ENCODE assay signal across 28 cellular contexts in the genomic region with DNA sequence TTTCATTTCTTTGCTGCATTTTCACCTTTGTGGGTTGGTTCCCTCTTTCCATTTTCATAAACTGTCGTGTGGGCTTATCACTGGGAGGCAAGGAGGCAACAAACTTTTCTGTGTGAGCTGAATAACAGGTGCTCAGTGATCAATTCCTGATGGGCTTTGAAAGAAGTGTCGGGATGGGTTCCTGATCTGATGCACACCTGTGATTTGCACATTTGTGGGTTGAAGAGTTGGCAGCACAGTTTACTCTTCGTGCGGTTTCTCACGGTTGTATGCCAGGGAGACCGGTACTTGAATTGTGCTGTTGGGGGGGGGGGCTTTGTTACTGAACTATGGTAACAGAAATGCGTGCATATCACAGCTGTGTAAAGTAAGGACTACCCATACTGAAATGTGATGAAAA.
"Had no signal": no experiment of that assay in that cellular context is flagged by ENCODE, and none has a peak within 500 bp of the region (broad histone marks: within the 10 kb centered on the region; RNA-seq: fewer than 3 reads in every experiment).

No MANE protein-coding gene starts in this region.

- H3K36me3 Mint-ChIP-seq: stimulated activated effector memory CD8-positive, alpha-beta T cell treated with anti-CD3 and anti-CD28 coated beads, Interleukin-12 subunit alpha, Interleukin-12 subunit beta, amount 100 ng/mL, for 72 hours; stimulated activated memory B cell treated with anti-CD40 and anti-IgM and Interleukin-4, amounts not matched to agents 10 μg/mL and 1 μg/mL and 100 μg/mL, for 72 hours; type B pancreatic cell had no signal

- H3K4me3 Mint-ChIP-seq: stimulated activated effector memory CD8-positive, alpha-beta T cell treated with anti-CD3 and anti-CD28 coated beads, Interleukin-12 subunit alpha, Interleukin-12 subunit beta, amount 100 ng/mL, for 72 hours; stimulated activated memory B cell treated with anti-CD40 and anti-IgM and Interleukin-4, amounts not matched to agents 10 μg/mL and 1 μg/mL and 100 μg/mL, for 72 hours; stimulated activated naive B cell treated with anti-CD40 and anti-IgM and Interleukin-4, amounts not matched to agents 10 μg/mL and 1 μg/mL and 100 μg/mL, for 72 hours; stimulated activated naive CD8-positive, alpha-beta T cell treated with anti-CD3 and anti-CD28 coated beads, Interleukin-15, amount 100 ng/mL, for 72 hours; stimulated activated naive CD8-positive, alpha-beta T cell treated with anti-CD3 and anti-CD28 coated beads, Interleukin-15, Interleukin-2, amounts not matched to agents 100 ng/mL and 50 ng/mL, for 24 hours; type B pancreatic cell had no signal

- H3K4me3 ChIP-seq: stomach, suprapubic skin, testis, thoracic aorta, thyroid gland, tibial artery, tibial nerve, transverse colon, upper lobe of left lung, upper lobe of right lung, uterus, vagina had no signal

- H3K4me1 Mint-ChIP-seq: stimulated activated effector memory CD8-positive, alpha-beta T cell treated with anti-CD3 and anti-CD28 coated beads, Interleukin-12 subunit alpha, Interleukin-12 subunit beta, amount 100 ng/mL, for 72 hours; stimulated activated memory B cell treated with anti-CD40 and anti-IgM and Interleukin-4, amounts not matched to agents 10 μg/mL and 1 μg/mL and 100 μg/mL, for 72 hours; stimulated activated naive B cell treated with anti-CD40 and anti-IgM and Interleukin-4, amounts not matched to agents 10 μg/mL and 1 μg/mL and 100 μg/mL, for 72 hours; stimulated activated naive CD8-positive, alpha-beta T cell treated with anti-CD3 and anti-CD28 coated beads, Interleukin-15, amount 100 ng/mL, for 72 hours had no signal

- ATAC-seq: stimulated activated effector memory CD8-positive, alpha-beta T cell treated with anti-CD3 and anti-CD28 coated beads, Interleukin-12 subunit alpha, Interleukin-12 subunit beta, amount 100 ng/mL, for 72 hours; stimulated activated memory B cell treated with anti-CD40 and anti-IgM and Interleukin-4, amounts not matched to agents 10 μg/mL and 1 μg/mL and 100 μg/mL, for 72 hours; stimulated activated naive B cell treated with anti-CD40 and anti-IgM and Interleukin-4, amounts not matched to agents 10 μg/mL and 1 μg/mL and 100 μg/mL, for 72 hours; stimulated activated naive CD8-positive, alpha-beta T cell treated with anti-CD3 and anti-CD28 coated beads, Interleukin-15, amount 100 ng/mL, for 72 hours; stimulated activated naive CD8-positive, alpha-beta T cell treated with anti-CD3 and anti-CD28 coated beads, Interleukin-15, Interleukin-2, amounts not matched to agents 100 U/mL and 50 U/mL, for 24 hours; upper lobe of right lung had no signal

- H3K27ac Mint-ChIP-seq: stimulated activated effector memory CD8-positive, alpha-beta T cell treated with anti-CD3 and anti-CD28 coated beads, Interleukin-12 subunit alpha, Interleukin-12 subunit beta, amount 100 ng/mL, for 72 hours; stimulated activated memory B cell treated with anti-CD40 and anti-IgM and Interleukin-4, amounts not matched to agents 10 μg/mL and 1 μg/mL and 100 μg/mL, for 72 hours; stimulated activated naive B cell treated with anti-CD40 and anti-IgM and Interleukin-4, amounts not matched to agents 10 μg/mL and 1 μg/mL and 100 μg/mL, for 72 hours; stimulated activated naive CD8-positive, alpha-beta T cell treated with anti-CD3 and anti-CD28 coated beads, Interleukin-15, Interleukin-2, amounts not matched to agents 100 ng/mL and 50 ng/mL, for 24 hours; type B pancreatic cell had no signal

- DNase-seq: stimulated activated CD4-positive, alpha-beta T cell treated with anti-CD3 and anti-CD28 coated beads, Interleukin-2, amount 100 ng/mL, for 48 hours; stimulated activated CD4-positive, alpha-beta T cell treated with anti-CD3 and anti-CD28 coated beads, Interleukin-4, amount 100 ng/mL, for 1 hour; stimulated activated CD4-positive, alpha-beta T cell treated with anti-CD3 and anti-CD28 coated beads, Interleukin-4, amount 100 ng/mL, for 24 hours; stimulated activated CD4-positive, alpha-beta T cell treated with anti-CD3 and anti-CD28 coated beads, Interleukin-4, amount 100 ng/mL, for 4 hours; stimulated activated CD8-positive, alpha-beta memory T cell treated with anti-CD3 and anti-CD28 coated beads, Interleukin-4, amount 100 ng/mL, for 48 hours; stimulated activated naive B cell treated with anti-CD40 and anti-IgM and Interleukin-4, amounts not matched to agents 10 μg/mL and 1 μg/mL and 100 μg/mL, for 72 hours; stimulated activated naive CD4-positive, alpha-beta T cell; stimulated activated naive CD4-positive, alpha-beta T cell treated with Interleukin-2 at 50 U/mL for 16 hours; stimulated activated naive CD8-positive, alpha-beta T cell treated with anti-CD3 and anti-CD28 coated beads, Interleukin-15, amount 100 ng/mL, for 72 hours; stimulated activated naive CD8-positive, alpha-beta T cell treated with anti-CD3 and anti-CD28 coated beads, Interleukin-15, Interleukin-2, amounts not matched to agents 100 U/mL and 50 U/mL, for 24 hours; stomach; substantia nigra; testis; thyroid gland; tibial artery; transverse colon; trophoblast cell; upper lobe of left lung; upper lobe of right lung; uterus had no signal
